Comparison of ENCODE assay signal across 2 cellular contexts in genomic region chr14:100165376-100165775, GRCh38.
TF ChIP-seq lines count a peak whose summit lies in the region.

No MANE protein-coding gene starts in this region.

TF ChIP-seq in IMR-90, 13 proteins besides CTCF, POLR2A, EP300 and RAD21:
- TF ChIP-seq NFE2L2 (IDR thresholded peaks at IDR 0.05; ENCODE audit: low read depth, low read length) (no peak), MXI1 (IDR thresholded peaks at IDR 0.05; ENCODE audit: borderline replicate concordance, low read depth, low read length) (no peak), USF2 (IDR thresholded peaks at IDR 0.05; ENCODE audit: low read depth, low read length) (no peak), RCOR1 (IDR thresholded peaks at IDR 0.05; ENCODE audit: insufficient replicate concordance, low read length) (no peak), RFX5 (IDR thresholded peaks at IDR 0.05; ENCODE audit: low read depth, low read length) (no peak), FOS (IDR thresholded peaks at IDR 0.05; ENCODE audit: low read depth, low read length) (no peak), CHD1 (IDR thresholded peaks at IDR 0.05; ENCODE audit: low read depth, low read length) (no peak), BHLHE40 (IDR thresholded peaks at IDR 0.05; ENCODE audit: low read depth, low read length) (no peak), CEBPB (IDR thresholded peaks at IDR 0.05; ENCODE audit: low read depth, low read length) (no peak), MAFK (IDR thresholded peaks at IDR 0.05; ENCODE audit: low read depth, low read length) (no peak), SMC3 (IDR thresholded peaks at IDR 0.05; ENCODE audit: low read depth, low read length) (no peak)

TF ChIP-seq in GM12878, 131 proteins besides CTCF, POLR2A, EP300 and RAD21:
- TF ChIP-seq PKNOX1 (IDR thresholded peaks at IDR 0.05) (no peak), SREBF1 (IDR thresholded peaks at IDR 0.05; ENCODE audit: low read length) (no peak), CBX3 (IDR thresholded peaks at IDR 0.05; ENCODE audit: borderline replicate concordance, low read depth) (no peak), ATF2 (IDR thresholded peaks at IDR 0.05; ENCODE audit: low read length) (no peak)
